In the genomic region with DNA sequence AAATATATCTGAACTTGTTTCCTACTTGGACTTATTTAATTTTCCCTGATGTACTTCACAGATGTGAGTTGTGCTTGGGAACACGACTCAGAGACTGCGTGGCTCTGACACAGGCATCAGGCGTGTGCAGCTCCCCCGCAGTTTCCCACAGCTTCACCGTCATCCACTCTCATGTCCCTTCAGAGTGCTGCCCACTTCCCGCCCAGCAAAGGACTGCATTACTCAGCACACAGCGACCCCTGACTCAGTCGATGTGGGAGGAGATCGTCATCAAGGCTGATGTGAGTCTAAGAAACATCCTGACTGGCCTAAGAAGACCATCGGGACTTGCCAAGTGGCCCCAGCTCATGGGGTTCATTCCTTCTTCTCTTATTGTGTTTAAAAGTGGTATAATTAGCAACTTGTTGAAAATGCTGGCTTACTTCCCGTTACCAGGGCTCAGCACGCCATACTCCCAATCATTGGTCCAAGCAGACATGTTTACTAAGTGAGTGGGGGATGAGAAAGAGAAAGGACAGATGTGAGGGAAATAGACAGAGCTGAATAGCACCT, we compare ENCODE assay signal across 8 cellular contexts.
DNase-seq lines count a peak whose midpoint lies in the region; ATAC-seq lines count a peak whose summit lies in the region.

No MANE protein-coding gene starts in this region.

- no peaks in the 10 kb centered on the region for H3K27me3 Mint-ChIP-seq in activated T-cell treated with anti-CD3 and anti-CD28 coated beads, Interleukin-2, amount 50 U/mL, for 72 hours (ENCODE audit: low read depth)

- H3K36me3 Mint-ChIP-seq in activated T-cell treated with anti-CD3 and anti-CD28 coated beads, Interleukin-2, amount 50 U/mL, for 72 hours (ENCODE audit: insufficient read depth in 2 of 2): peaks cover 14 to 17% of the 10 kb centered on the region in 2 donors

- H3K27ac Mint-ChIP-seq in activated T-cell treated with anti-CD3 and anti-CD28 coated beads, Interleukin-2, amount 50 U/mL, for 72 hours: peak overlapping the region; percentile 69

- H3K4me1 Mint-ChIP-seq in activated T-cell treated with anti-CD3 and anti-CD28 coated beads, Interleukin-2, amount 50 U/mL, for 72 hours (ENCODE audit: low read depth): peaks cover 57% of the 10 kb centered on the region

- H3K4me3 Mint-ChIP-seq in activated T-cell treated with anti-CD3 and anti-CD28 coated beads, Interleukin-2, amount 50 U/mL, for 72 hours: peak overlapping the region; percentile 22 to 50

- DNase-seq in LHCN-M2 (ENCODE audit: low read depth) (peak; percentile 96), hepatic stellate cell (ENCODE audit: low spot score) (peak; percentile 73)
- DNase-seq in activated T-cell treated with anti-CD3 and anti-CD28 coated beads, Interleukin-2, amount 50 U/mL, for 72 hours: peak; percentile 86 to 89
- peak; percentile 68 to 69 for DNase-seq in stimulated activated CD4-positive, alpha-beta T cell treated with anti-CD3 and anti-CD28 coated beads, Interleukin-2, amount 100 ng/mL, for 48 hours

- peak; percentile 90 to 91 for ATAC-seq in activated T-cell treated with anti-CD3 and anti-CD28 coated beads, Interleukin-2, amount 50 U/mL, for 72 hours (replicated peaks in 1 of 2)
- ATAC-seq in HG02870 (IDR thresholded peaks at IDR 0.05; ENCODE audit: unreplicated experiment): no peak
- no peak for ATAC-seq in HG02852 (IDR thresholded peaks at IDR 0.05; ENCODE audit: unreplicated experiment)
- ATAC-seq in HG03196 (IDR thresholded peaks at IDR 0.05; ENCODE audit: unreplicated experiment): no peak
- no peak for ATAC-seq in HG02981 (IDR thresholded peaks at IDR 0.05; ENCODE audit: unreplicated experiment)

- H3K9me3 Mint-ChIP-seq in activated T-cell treated with anti-CD3 and anti-CD28 coated beads, Interleukin-2, amount 50 U/mL, for 72 hours: peaks cover 9% of the 10 kb centered on the region in 2 donors

Comparison
In these comparisons a context has a peak if more than half of its experiments do, and no peak if none do; other contexts are left out.
1. ATAC-seq: peak in activated T-cell treated with anti-CD3 and anti-CD28 coated beads, Interleukin-2, amount 50 U/mL, for 72 hours (2 of 2); none in HG02870 (single experiment), HG02852 (single experiment), HG03196 (single experiment) and HG02981 (single experiment).
2. Peak in every context shown above with its lines, with median percentiles within 50 percentile points of each other: DNase-seq.